ENCODE assay signal across 30 cellular contexts in genomic region chr12:69457433-69457832, GRCh38.
"Had no signal": no experiment of that assay in that cellular context is flagged by ENCODE, and none has a peak within 500 bp of the region (broad histone marks: within the 10 kb centered on the region; RNA-seq: fewer than 3 reads in every experiment).

No MANE protein-coding gene starts in this region.

- H3K9me3 Mint-ChIP-seq: immature natural killer cell; naive thymus-derived CD4-positive, alpha-beta T cell; natural killer cell treated with Interleukin-12 subunit alpha and Interleukin-12 subunit beta and Interleukin-15 and Interleukin-18, amount 100 ng/mL, for 72 hours; stimulated activated naive B cell treated with anti-CD40 and anti-IgM and Interleukin-4, amounts not matched to agents 10 μg/mL and 1 μg/mL and 100 μg/mL, for 72 hours had no signal

- H3K4me1 Mint-ChIP-seq: immature natural killer cell; naive thymus-derived CD4-positive, alpha-beta T cell; stimulated activated naive B cell treated with anti-CD40 and anti-IgM and Interleukin-4, amounts not matched to agents 10 μg/mL and 1 μg/mL and 100 μg/mL, for 72 hours had no signal

- H3K4me3 Mint-ChIP-seq: immature natural killer cell; naive thymus-derived CD4-positive, alpha-beta T cell; natural killer cell treated with Interleukin-12 subunit alpha and Interleukin-12 subunit beta and Interleukin-15 and Interleukin-18, amount 100 ng/mL, for 72 hours; stimulated activated naive B cell treated with anti-CD40 and anti-IgM and Interleukin-4, amounts not matched to agents 10 μg/mL and 1 μg/mL and 100 μg/mL, for 72 hours had no signal

- H3K27me3 ChIP-seq: left lung, pancreas, stomach, testis, thyroid gland, upper lobe of right lung had no signal

- H3K36me3 ChIP-seq: left lung, lower lobe of right lung, pancreas, prostate gland, stomach, thyroid gland, upper lobe of right lung had no signal

- H3K27me3 Mint-ChIP-seq: stimulated activated naive B cell treated with anti-CD40 and anti-IgM and Interleukin-4, amounts not matched to agents 10 μg/mL and 1 μg/mL and 100 μg/mL, for 72 hours had no signal

- DNase-seq: hypothalamus; immature natural killer cell; kidney; left colon; left lung; lower lobe of right lung; mammary epithelial cell; midbrain; mucosa of descending colon; naive thymus-derived CD4-positive, alpha-beta T cell; nucleus accumbens; pancreas; posterior cingulate gyrus; retina; right cardiac atrium; stimulated activated CD4-positive, alpha-beta T cell treated with anti-CD3 and anti-CD28 coated beads, Interleukin-12 subunit alpha, Interleukin-12 subunit beta, amount 100 ng/mL, for 4 hours; stimulated activated CD4-positive, alpha-beta T cell treated with anti-CD3 and anti-CD28 coated beads, Interleukin-15, amount 100 ng/mL, for 24 hours; stimulated activated CD4-positive, alpha-beta T cell treated with anti-CD3 and anti-CD28 coated beads, Interleukin-2, amount 100 ng/mL, for 24 hours; stimulated activated CD4-positive, alpha-beta T cell treated with anti-CD3 and anti-CD28 coated beads, Interleukin-4, amount 100 ng/mL, for 1 hour; stimulated activated naive B cell treated with anti-CD40 and anti-IgM and Interleukin-4, amounts not matched to agents 10 μg/mL and 1 μg/mL and 100 μg/mL, for 72 hours; stimulated activated naive CD8-positive, alpha-beta T cell treated with anti-CD3 and anti-CD28 coated beads, Interleukin-15, Interleukin-2, amounts not matched to agents 100 U/mL and 50 U/mL, for 24 hours; stomach; testis; thyroid gland; trophoblast cell; upper lobe of right lung had no signal

- H3K9me3 ChIP-seq: left lung, lower lobe of right lung, mucosa of descending colon, pancreas, prostate gland, stomach, testis, thyroid gland, upper lobe of right lung had no signal

- H3K4me3 ChIP-seq: left lung, lower lobe of right lung, mucosa of descending colon, pancreas, prostate gland, skin epidermis, stomach, testis, thyroid gland, upper lobe of right lung had no signal

- H3K4me1 ChIP-seq: left lung, lower lobe of right lung, pancreas, prostate gland, stomach, testis, thyroid gland, upper lobe of right lung had no signal

- H3K27ac Mint-ChIP-seq: immature natural killer cell; naive thymus-derived CD4-positive, alpha-beta T cell; natural killer cell treated with Interleukin-12 subunit alpha and Interleukin-12 subunit beta and Interleukin-15 and Interleukin-18, amount 100 ng/mL, for 72 hours; stimulated activated naive B cell treated with anti-CD40 and anti-IgM and Interleukin-4, amounts not matched to agents 10 μg/mL and 1 μg/mL and 100 μg/mL, for 72 hours had no signal

- ATAC-seq: left colon; left lung; lower lobe of right lung; mucosa of descending colon; naive thymus-derived CD4-positive, alpha-beta T cell; natural killer cell treated with Interleukin-12 subunit alpha and Interleukin-12 subunit beta and Interleukin-15 and Interleukin-18, amount 100 ng/mL, for 72 hours; pancreas; right cardiac atrium; sciatic nerve; stimulated activated naive B cell treated with anti-CD40 and anti-IgM and Interleukin-4, amounts not matched to agents 10 μg/mL and 1 μg/mL and 100 μg/mL, for 72 hours; stimulated activated naive CD8-positive, alpha-beta T cell treated with anti-CD3 and anti-CD28 coated beads, Interleukin-15, Interleukin-2, amounts not matched to agents 100 U/mL and 50 U/mL, for 24 hours; upper lobe of right lung had no signal

- H3K36me3 Mint-ChIP-seq: immature natural killer cell; naive thymus-derived CD4-positive, alpha-beta T cell; natural killer cell treated with Interleukin-12 subunit alpha and Interleukin-12 subunit beta and Interleukin-15 and Interleukin-18, amount 100 ng/mL, for 72 hours; stimulated activated naive B cell treated with anti-CD40 and anti-IgM and Interleukin-4, amounts not matched to agents 10 μg/mL and 1 μg/mL and 100 μg/mL, for 72 hours had no signal

- H3K27ac ChIP-seq: left lung, lower lobe of right lung, pancreas, prostate gland, skin epidermis, stomach, testis, thyroid gland, upper lobe of right lung had no signal
